In the genomic region with DNA sequence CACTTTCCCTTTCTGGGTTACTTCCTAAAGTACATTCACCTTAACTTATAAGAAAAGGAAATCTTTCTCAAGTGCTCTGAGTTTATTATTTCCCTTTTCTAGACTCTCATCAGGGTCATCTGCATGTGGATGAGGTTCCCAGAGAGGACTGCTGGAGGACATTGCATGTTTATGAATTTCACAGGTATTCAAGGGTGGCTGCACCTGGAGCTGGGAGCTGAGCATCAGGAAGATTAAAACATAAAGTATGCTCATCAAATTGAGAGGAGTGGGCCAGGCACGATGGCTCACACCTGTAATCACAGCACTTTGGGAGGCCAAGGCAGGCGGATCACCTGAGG, we compare ENCODE assay signal across 11 cellular contexts. TPM values are rescaled to one million over a fixed set of nuclear protein-coding genes. Genes with fewer than 3 reads are reported as not detected.
DNase-seq lines count a peak whose midpoint lies in the region; ATAC-seq, FAIRE-seq and TF ChIP-seq lines count a peak whose summit lies in the region.
"Had no signal": no experiment of that assay in that cellular context is flagged by ENCODE, and none has a peak within 500 bp of the region (broad histone marks: within the 10 kb centered on the region; RNA-seq: fewer than 3 reads in every experiment).

No MANE protein-coding gene starts in this region.

- no peak overlapping the region for H3K4me3 ChIP-seq in small intestine (ENCODE audit: low read depth in 1 of 2, low read length in 2 of 2)

- peak overlapping the region; percentile 82 for H3K27ac ChIP-seq in RWPE1
- peak overlapping the region; percentile 91 to 93 for H3K27ac ChIP-seq in small intestine (ENCODE audit: low read depth in 1 of 2, low read length in 1 of 2)

- peak overlapping the region; percentile 26 for H3K4me3 Mint-ChIP-seq in T-helper 1 cell treated with Interleukin-12 subunit alpha and Interleukin-12 subunit beta and Interleukin-4 antibody, amounts not matched to agents 30 μg/mL and 1 μg/mL, for 36 hours
- no peak overlapping the region for H3K4me3 Mint-ChIP-seq in glutamatergic neuron (ENCODE audit: unreplicated experiment)

- CTCF ChIA-PET in RWPE1 (lab: Yijun Ruan, JAX): no interaction called here

- H3K27me3 ChIP-seq in small intestine (ENCODE audit: control insufficient read depth in 2 of 2, insufficient read depth in 2 of 2, low read length in 2 of 2): no peaks in the 10 kb centered on the region

- no peaks in the 10 kb centered on the region for H3K9me3 ChIP-seq in small intestine (ENCODE audit: control insufficient read depth, low read depth)

- TF ChIP-seq POLR2A in erythroblast (IDR thresholded peaks at IDR 0.05; ENCODE audit: low read length): peak; percentile 32

- 49 to 69% (median 51%) methylated on average over 2 of the region's 2 CpGs for WGBS in small intestine, 3 donors

- POLR2A ChIA-PET in RWPE1 (lab: Yijun Ruan, JAX; ENCODE audit: low non-redundant PET): no interaction called here

- TF ChIP-seq CTCF in RWPE1 (conservative IDR thresholded peaks at IDR 0.05; ENCODE audit: low read depth) (no peak), glutamatergic neuron (IDR thresholded peaks at IDR 0.05; ENCODE audit: partially characterized antibody, unreplicated experiment) (no peak)

- H3K4me1 Mint-ChIP-seq in T-helper 1 cell treated with Interleukin-12 subunit alpha and Interleukin-12 subunit beta and Interleukin-4 antibody, amounts not matched to agents 30 μg/mL and 1 μg/mL, for 36 hours (ENCODE audit: low read depth): peaks cover 19% of the 10 kb centered on the region
- H3K4me1 Mint-ChIP-seq in glutamatergic neuron (ENCODE audit: low read depth, unreplicated experiment): no peaks in the 10 kb centered on the region

- peaks cover 3% of the 10 kb centered on the region for H3K9me3 Mint-ChIP-seq in T-helper 1 cell treated with Interleukin-12 subunit alpha and Interleukin-12 subunit beta and Interleukin-4 antibody, amounts not matched to agents 30 μg/mL and 1 μg/mL, for 36 hours
- H3K9me3 Mint-ChIP-seq in glutamatergic neuron (ENCODE audit: unreplicated experiment): no peaks in the 10 kb centered on the region

- H3K27me3 Mint-ChIP-seq in T-helper 1 cell treated with Interleukin-12 subunit alpha and Interleukin-12 subunit beta and Interleukin-4 antibody, amounts not matched to agents 30 μg/mL and 1 μg/mL, for 36 hours (ENCODE audit: low read depth): no peaks in the 10 kb centered on the region
- peaks cover 2% of the 10 kb centered on the region for H3K27me3 Mint-ChIP-seq in glutamatergic neuron (ENCODE audit: unreplicated experiment)

- DNase-seq in T-helper 1 cell (no peak), RWPE1 (ENCODE audit: low spot score) (no peak), erythroblast (lab: John Stamatoyannopoulos, UW) (no peak), small intestine (no peak), glutamatergic neuron (no peak)
- DNase-seq in stimulated activated CD4-positive, alpha-beta T cell treated with anti-CD3 and anti-CD28 coated beads, Interleukin-15, amount 100 ng/mL, for 24 hours: no peak
- DNase-seq: NCI-H345 had no signal

- no peaks in the 10 kb centered on the region for H3K36me3 ChIP-seq in small intestine (ENCODE audit: control insufficient read depth in 2 of 2, insufficient read depth in 2 of 2, low read length in 2 of 2)

- ATAC-seq in HG02759 (IDR thresholded peaks at IDR 0.05; ENCODE audit: unreplicated experiment): no peak

- FAIRE-seq in small intestine (lab: Jason Lieb, UNC): no peak
- FAIRE-seq: colon had no signal

- peaks cover 1% of the 10 kb centered on the region for H3K36me3 Mint-ChIP-seq in T-helper 1 cell treated with Interleukin-12 subunit alpha and Interleukin-12 subunit beta and Interleukin-4 antibody, amounts not matched to agents 30 μg/mL and 1 μg/mL, for 36 hours (ENCODE audit: low read depth)
- no peaks in the 10 kb centered on the region for H3K36me3 Mint-ChIP-seq in glutamatergic neuron (ENCODE audit: unreplicated experiment)

- H3K27ac Mint-ChIP-seq in T-helper 1 cell treated with Interleukin-12 subunit alpha and Interleukin-12 subunit beta and Interleukin-4 antibody, amounts not matched to agents 30 μg/mL and 1 μg/mL, for 36 hours: peak overlapping the region; percentile 86
- no peak overlapping the region for H3K27ac Mint-ChIP-seq in glutamatergic neuron (ENCODE audit: unreplicated experiment)

- peaks cover 0 to 2% of the 10 kb centered on the region in 2 donors for H3K4me1 ChIP-seq in small intestine (ENCODE audit: control insufficient read depth in 2 of 2, insufficient read depth in 1 of 2, low read depth in 1 of 2, low read length in 1 of 2)

RNA-seq across cellular contexts. Expression of a gene that starts 34.7 kb away (rescaled TPM):
- polyA plus RNA-seq in small intestine: 100 to 1,000 TPM in 2 of 3 donors, 10 to 100 TPM in 1; 93.9 to 309 (median 282) TPM
- 36.9 TPM for total RNA-seq in glutamatergic neuron (ENCODE audit: unreplicated experiment)
- total RNA-seq: A172 had no signal

RNA-seq across cellular contexts. Expression of a gene that starts 59.3 kb away (rescaled TPM):
- polyA plus RNA-seq in small intestine: 1 to 10 TPM; 2.7 to 4.7 (median 3.0) TPM
- total RNA-seq in glutamatergic neuron (ENCODE audit: unreplicated experiment): 18.3 TPM
